In genomic region chr20:41748756-41749582, GRCh38 we compare ENCODE assay signal across 32 cellular contexts.
"Had no signal": no experiment of that assay in that cellular context is flagged by ENCODE, and none has a peak within 500 bp of the region (broad histone marks: within the 10 kb centered on the region; RNA-seq: fewer than 3 reads in every experiment).

No MANE protein-coding gene starts in this region.

- DNase-seq: activated CD4-positive, alpha-beta T cell treated with anti-CD3 and anti-CD28 coated beads, Interleukin-2, amount 50 U/mL, for 4 hours; activated CD8-positive, alpha-beta T cell treated with anti-CD3 and anti-CD28 coated beads for 36 hours; activated gamma-delta T cell; activated naive CD4-positive, alpha-beta T cell treated with Interleukin-2 at 50 U/mL for 16 hours; activated naive CD8-positive, alpha-beta T cell treated with anti-CD3 and anti-CD28 coated beads, Interleukin-2, amount 10 ng/mL, durations not matched to agents 7 days and 5 days; activated T-cell treated with anti-CD3 and anti-CD28 coated beads, Interleukin-2, amount 50 U/mL, for 1 hour; activated T-cell treated with anti-CD3 and anti-CD28 coated beads, Interleukin-2, amount 50 U/mL, for 72 hours; amygdala; KG1; NCI-H1092 treated with DMSO at 0.1 percent for 48 hours; NCI-H1417; NCI-H146; NCI-H187; NCI-H2081; NCI-H2171 treated with DMSO at 0.1 percent for 48 hours; NCI-H2227 treated with DMSO at 0.1 percent for 48 hours; NCI-H446; NCI-H510A treated with DMSO at 0.1 percent for 48 hours; NCI-H526 treated with DMSO at 0.1 percent for 48 hours; NCI-H774; PC-9; SIG-M5; T1000 had no signal

- H3K4me2 ChIP-seq: PC-9 had no signal

- H3K27ac ChIP-seq: ascending aorta, cardiac muscle cell, PC-9, RWPE1 had no signal

- H3K36me3 ChIP-seq: ascending aorta, cardiac muscle cell had no signal

- H3K36me3 Mint-ChIP-seq: activated naive CD4-positive, alpha-beta T cell treated with anti-CD3 and anti-CD28 coated beads, Interleukin-2, amount 50 U/mL, for 24 hours; activated naive CD8-positive, alpha-beta T cell treated with anti-CD3 and anti-CD28 coated beads, Interleukin-2, amount 10 ng/mL, durations not matched to agents 7 days and 5 days had no signal

- H3K27me3 ChIP-seq: ascending aorta, cardiac muscle cell had no signal

- H3K4me3 Mint-ChIP-seq: activated CD4-positive, alpha-beta T cell treated with anti-CD3 and anti-CD28 coated beads, Interleukin-2, amount 10 ng/mL, durations not matched to agents 24 days and 14 days; activated CD8-positive, alpha-beta T cell treated with anti-CD3 and anti-CD28 coated beads for 36 hours; activated naive CD4-positive, alpha-beta T cell treated with anti-CD3 and anti-CD28 coated beads, Interleukin-2, amount 50 U/mL, for 24 hours; activated naive CD8-positive, alpha-beta T cell treated with anti-CD3 and anti-CD28 coated beads, Interleukin-2, amount 10 ng/mL, durations not matched to agents 7 days and 5 days; activated T-cell treated with anti-CD3 and anti-CD28 coated beads, Interleukin-2, amount 50 U/mL, for 72 hours; activated T-helper 17 cell treated with anti-CD3 and anti-CD28 coated beads, Interleukin-2, amount 50 U/mL, for 72 hours; central memory CD8-positive, alpha-beta T cell had no signal

- H3K4me1 Mint-ChIP-seq: activated CD4-positive, alpha-beta T cell treated with anti-CD3 and anti-CD28 coated beads, Interleukin-2, amount 10 ng/mL, durations not matched to agents 24 days and 14 days; activated naive CD4-positive, alpha-beta T cell treated with anti-CD3 and anti-CD28 coated beads, Interleukin-2, amount 50 U/mL, for 24 hours; activated naive CD8-positive, alpha-beta T cell treated with anti-CD3 and anti-CD28 coated beads, Interleukin-2, amount 10 ng/mL, durations not matched to agents 7 days and 5 days; activated T-helper 17 cell treated with anti-CD3 and anti-CD28 coated beads, Interleukin-2, amount 50 U/mL, for 72 hours; central memory CD8-positive, alpha-beta T cell had no signal

- ATAC-seq: activated CD8-positive, alpha-beta T cell treated with anti-CD3 and anti-CD28 coated beads for 36 hours; activated T-cell treated with anti-CD3 and anti-CD28 coated beads, Interleukin-2, amount 50 U/mL, for 72 hours; activated T-helper 17 cell treated with anti-CD3 and anti-CD28 coated beads, Interleukin-2, amount 50 U/mL, for 72 hours; Right ventricle myocardium inferior had no signal

- H2AFZ ChIP-seq: PC-9 had no signal

- H3K9me3 Mint-ChIP-seq: activated CD4-positive, alpha-beta T cell treated with anti-CD3 and anti-CD28 coated beads, Interleukin-2, amount 10 ng/mL, durations not matched to agents 24 days and 14 days; activated CD8-positive, alpha-beta T cell treated with anti-CD3 and anti-CD28 coated beads for 36 hours; activated naive CD4-positive, alpha-beta T cell treated with anti-CD3 and anti-CD28 coated beads, Interleukin-2, amount 50 U/mL, for 24 hours; activated naive CD8-positive, alpha-beta T cell treated with anti-CD3 and anti-CD28 coated beads, Interleukin-2, amount 10 ng/mL, durations not matched to agents 7 days and 5 days; activated T-cell treated with anti-CD3 and anti-CD28 coated beads, Interleukin-2, amount 50 U/mL, for 72 hours; central memory CD8-positive, alpha-beta T cell had no signal

- H3K27ac Mint-ChIP-seq: activated CD4-positive, alpha-beta T cell treated with anti-CD3 and anti-CD28 coated beads, Interleukin-2, amount 10 ng/mL, durations not matched to agents 24 days and 14 days; activated CD8-positive, alpha-beta T cell treated with anti-CD3 and anti-CD28 coated beads for 36 hours; activated naive CD4-positive, alpha-beta T cell treated with anti-CD3 and anti-CD28 coated beads, Interleukin-2, amount 50 U/mL, for 24 hours; activated naive CD8-positive, alpha-beta T cell treated with anti-CD3 and anti-CD28 coated beads, Interleukin-2, amount 10 ng/mL, durations not matched to agents 7 days and 5 days; activated T-cell treated with anti-CD3 and anti-CD28 coated beads, Interleukin-2, amount 50 U/mL, for 72 hours; activated T-helper 17 cell treated with anti-CD3 and anti-CD28 coated beads, Interleukin-2, amount 50 U/mL, for 72 hours had no signal

- H3K4me3 ChIP-seq: ascending aorta, cardiac muscle cell, PC-9 had no signal

- H3K4me1 ChIP-seq: ascending aorta had no signal

- FAIRE-seq: RCC 7860 had no signal

- H3K9me3 ChIP-seq: ascending aorta had no signal
